ENCODE assay signal across 15 cellular contexts in genomic region chr7:8085420-8085819, GRCh38.
DNase-seq lines count a peak whose midpoint lies in the region; ATAC-seq and TF ChIP-seq lines count a peak whose summit lies in the region.
"Had no signal": no experiment of that assay in that cellular context is flagged by ENCODE, and none has a peak within 500 bp of the region (broad histone marks: within the 10 kb centered on the region; RNA-seq: fewer than 3 reads in every experiment).

No MANE protein-coding gene starts in this region.

- H3K27ac ChIP-seq in GM23338 (ENCODE audit: low read depth) (no peak overlapping the region), iPS-20b (ENCODE audit: low read length) (peak overlapping the region; percentile 40)

- no peak overlapping the region for H3K4me3 Mint-ChIP-seq in GM23338
- no peak overlapping the region for H3K4me3 Mint-ChIP-seq in T-helper 17 cell

- H3K9me3 Mint-ChIP-seq in GM23338, result no peaks in the 10 kb centered on the region
- H3K9me3 Mint-ChIP-seq: CD4-positive, CD25-positive, alpha-beta regulatory T cell had no signal

- no peak overlapping the region for H3K4me3 ChIP-seq in GM23338
- H3K4me3 ChIP-seq in HAP-1, result no peak overlapping the region
- no peak overlapping the region for H3K4me3 ChIP-seq in iPS-20b (ENCODE audit: low read length)

- no peak overlapping the region for H2AFZ ChIP-seq in GM23338

- in situ Hi-C loops in HAP-1 (cut with MboI; ENCODE audit: low sequenced_read_pairs), result no loop called here

- DNase-seq in GM23338 (ENCODE audit: low spot score) (no peak), HAP-1 (ENCODE audit: low spot score in 2 of 2) (peak; percentile 15 to 39), NCI-H446 treated with DMSO at 0.1 percent for 48 hours (lab: John Stamatoyannopoulos, UW) (no peak), T-helper 17 cell (no peak)
- DNase-seq: ACHN; BE2C; C1 segment of cervical spinal cord; Caco-2; CD4-positive, CD25-positive, alpha-beta regulatory T cell; DMS79; GDM1; GOT3; H7 had no signal

- H3K36me3 ChIP-seq in GM23338 (ENCODE audit: insufficient read depth), result no peaks in the 10 kb centered on the region
- H3K36me3 ChIP-seq in HAP-1 (replicated peaks), result no peaks in the 10 kb centered on the region
- peaks cover 12% of the 10 kb centered on the region; the same call in 1 of the 2 replicates for H3K36me3 ChIP-seq in iPS-20b (ENCODE audit: insufficient read depth, low read depth, low read length)

- H3K27me3 ChIP-seq in GM23338 (ENCODE audit: insufficient read depth), result no peaks in the 10 kb centered on the region
- H3K27me3 ChIP-seq in HAP-1 (ENCODE audit: low read depth), result no peaks in the 10 kb centered on the region
- H3K27me3 ChIP-seq in iPS-20b (ENCODE audit: insufficient read depth, low read length), result no peaks in the 10 kb centered on the region
- H3K27me3 ChIP-seq: BE2C had no signal

- H4K20me1 ChIP-seq in GM23338 (replicated peaks; ENCODE audit: insufficient read depth), result no peaks in the 10 kb centered on the region

- H3K36me3 Mint-ChIP-seq in GM23338 (ENCODE audit: low read depth) (0 out of 3 replicates have a peak, but pooled peaks cover 4% of the 10 kb centered on the region), T-helper 17 cell (ENCODE audit: low read depth) (peaks cover 9% of the 10 kb centered on the region)

- H3K79me2 ChIP-seq in GM23338 (replicated peaks; ENCODE audit: insufficient read depth), result no peaks in the 10 kb centered on the region

- H3K9me2 ChIP-seq in GM23338 (ENCODE audit: insufficient read depth), result no peaks in the 10 kb centered on the region

- H3K27me3 Mint-ChIP-seq in GM23338 (ENCODE audit: insufficient read depth, low read depth, poor library complexity) (no peaks in the 10 kb centered on the region), T-helper 17 cell (no peaks in the 10 kb centered on the region)
- H3K27me3 Mint-ChIP-seq: CD4-positive, CD25-positive, alpha-beta regulatory T cell had no signal

- no peak overlapping the region for H3K9ac ChIP-seq in iPS-20b (ENCODE audit: low read depth, low read length)

- no peak for TF ChIP-seq CTCF in GM23338 (conservative IDR thresholded peaks at IDR 0.05; ENCODE audit: low read depth in 2 of 2)

- ATAC-seq in GM23338 (peak; percentile 51), T-helper 17 cell (no peak), GM19455 (IDR thresholded peaks at IDR 0.05; ENCODE audit: unreplicated experiment) (no peak)

- H3K27ac Mint-ChIP-seq in GM23338, result no peak overlapping the region
- H3K27ac Mint-ChIP-seq in T-helper 17 cell, result no peak overlapping the region

- H3K4me2 ChIP-seq in GM23338, result no peak overlapping the region

- H3K4me1 Mint-ChIP-seq in GM23338 (peaks cover 28% of the 10 kb centered on the region), T-helper 17 cell (peaks cover 9% of the 10 kb centered on the region)

- H3F3A ChIP-seq in GM23338 (replicated peaks; ENCODE audit: low read depth), result no peaks in the 10 kb centered on the region

- H3K9me3 ChIP-seq in HAP-1 (no peaks in the 10 kb centered on the region), iPS-20b (ENCODE audit: insufficient read depth, low read depth, low read length) (no peaks in the 10 kb centered on the region), T-helper 17 cell (ENCODE audit: control insufficient read depth, low read length, poor library complexity, severe bottlenecking) (no peaks in the 10 kb centered on the region)
- H3K9me3 ChIP-seq: BE2C, Caco-2 had no signal

- H3K4me1 ChIP-seq in GM23338 (ENCODE audit: insufficient read depth) (peaks cover 24% of the 10 kb centered on the region), HAP-1 (peaks cover 20% of the 10 kb centered on the region), iPS-20b (ENCODE audit: insufficient read depth, low read length) (peaks cover 23% of the 10 kb centered on the region)
- H3K4me1 ChIP-seq: BE2C, Caco-2 had no signal

TF ChIP-seq in GM23338, 12 proteins besides CTCF, POLR2A, EP300 and RAD21 (continues in another document):
- no peak for TF ChIP-seq ZNF331 (CRISPR knock-in tag; IDR thresholded peaks at IDR 0.05; ENCODE audit: low read depth)
- TF ChIP-seq ZNF114 (CRISPR knock-in tag; IDR thresholded peaks at IDR 0.05), result no peak
- no peak for TF ChIP-seq POLR2AphosphoS5 (IDR thresholded peaks at IDR 0.05; ENCODE audit: low read depth)
- no peak for TF ChIP-seq ETS1 (IDR thresholded peaks at IDR 0.05)
- no peak for TF ChIP-seq STAT1 (IDR thresholded peaks at IDR 0.05; ENCODE audit: unreplicated experiment)
- no peak for TF ChIP-seq REST (IDR thresholded peaks at IDR 0.05; ENCODE audit: unreplicated experiment)
- no peak for TF ChIP-seq CREB1 (CRISPR knock-in tag; IDR thresholded peaks at IDR 0.05; ENCODE audit: low read depth)

Comparison
In these comparisons a context has a peak if more than half of its experiments do, and no peak if none do; other contexts are left out.
1. DNase-seq: peak in HAP-1 (2 of 2); none in GM23338 (single experiment), NCI-H446 treated with DMSO at 0.1 percent for 48 hours (single experiment) and T-helper 17 cell (0 of 3).